In the genomic region with DNA sequence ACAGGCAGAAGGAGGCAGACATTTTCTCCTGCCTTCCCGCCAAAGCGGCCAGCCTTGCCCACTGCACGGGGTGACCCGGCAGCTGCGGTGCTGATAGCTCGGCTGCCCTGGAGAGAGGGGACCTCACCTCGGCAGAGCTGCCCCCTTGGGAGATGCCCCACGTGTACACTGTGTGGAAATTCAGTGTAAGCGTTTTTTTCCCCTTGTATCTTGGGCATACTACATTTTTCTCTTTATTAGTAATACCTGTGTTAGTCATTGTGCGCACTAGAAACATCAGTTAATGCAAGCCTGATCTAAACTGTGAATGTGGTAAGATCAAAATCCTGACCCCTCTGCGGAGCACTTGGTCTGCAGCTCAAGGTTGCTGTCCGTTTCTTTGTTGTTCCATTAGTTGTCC, we compare ENCODE assay signal across 5 cellular contexts. TPM values are rescaled to one million over a fixed set of nuclear protein-coding genes. Genes with fewer than 3 reads are reported as not detected.
"Had no signal": no experiment of that assay in that cellular context is flagged by ENCODE, and none has a peak within 500 bp of the region (broad histone marks: within the 10 kb centered on the region; RNA-seq: fewer than 3 reads in every experiment).

No MANE protein-coding gene starts in this region.

RNA-seq across cellular contexts. Expression of a gene that starts 44.0 kb away (rescaled TPM):
- total RNA-seq: GM23338, H1, H9, HT-29, IMR-90 had no signal
